25 cellular contexts compared by ENCODE assay signal in genomic region chr11:39385911-39386310, GRCh38.
"Had no signal": no experiment of that assay in that cellular context is flagged by ENCODE, and none has a peak within 500 bp of the region (broad histone marks: within the 10 kb centered on the region; RNA-seq: fewer than 3 reads in every experiment).

No MANE protein-coding gene starts in this region.

- H3K9me3 ChIP-seq: suprapubic skin, testis, thoracic aorta, thyroid gland, tibial artery, upper lobe of left lung, upper lobe of right lung, uterus, vagina had no signal

- H3K36me3 ChIP-seq: stomach, suprapubic skin, thoracic aorta, thyroid gland, tibial artery, transverse colon, upper lobe of left lung, upper lobe of right lung, uterus, vagina had no signal

- H3K27ac ChIP-seq: stomach, suprapubic skin, testis, thoracic aorta, thyroid gland, tibial artery, transverse colon, upper lobe of left lung, upper lobe of right lung, uterus, vagina had no signal

- H3K4me3 ChIP-seq: stomach, suprapubic skin, testis, thoracic aorta, thyroid gland, tibial artery, transverse colon, upper lobe of left lung, upper lobe of right lung, uterus, vagina had no signal

- H3K4me1 ChIP-seq: stomach, suprapubic skin, testis, thyroid gland, tibial artery, transverse colon, upper lobe of left lung, upper lobe of right lung, uterus, vagina had no signal

- DNase-seq: stimulated activated CD4-positive, alpha-beta T cell treated with anti-CD3 and anti-CD28 coated beads, Interleukin-2, amount 100 ng/mL, for 24 hours; stimulated activated CD4-positive, alpha-beta T cell treated with anti-CD3 and anti-CD28 coated beads, Interleukin-2, amount 100 ng/mL, for 48 hours; stimulated activated CD4-positive, alpha-beta T cell treated with anti-CD3 and anti-CD28 coated beads, Interleukin-4, amount 100 ng/mL, for 1 hour; stimulated activated CD4-positive, alpha-beta T cell treated with anti-CD3 and anti-CD28 coated beads, Interleukin-4, amount 100 ng/mL, for 24 hours; stimulated activated CD4-positive, alpha-beta T cell treated with anti-CD3 and anti-CD28 coated beads, Interleukin-4, amount 100 ng/mL, for 4 hours; stimulated activated CD8-positive, alpha-beta memory T cell treated with anti-CD3 and anti-CD28 coated beads, Interleukin-4, amount 100 ng/mL, for 48 hours; stimulated activated naive B cell treated with anti-CD40 and anti-IgM and Interleukin-4, amounts not matched to agents 10 μg/mL and 1 μg/mL and 100 μg/mL, for 72 hours; stimulated activated naive CD4-positive, alpha-beta T cell; stimulated activated naive CD8-positive, alpha-beta T cell treated with anti-CD3 and anti-CD28 coated beads, Interleukin-15, amount 100 ng/mL, for 72 hours; stimulated activated naive CD8-positive, alpha-beta T cell treated with anti-CD3 and anti-CD28 coated beads, Interleukin-15, Interleukin-2, amounts not matched to agents 100 U/mL and 50 U/mL, for 24 hours; stomach; substantia nigra; testis; thyroid gland; tibial artery; transverse colon; trophoblast cell; upper lobe of left lung; upper lobe of right lung; uterus had no signal

- ATAC-seq: stimulated activated effector memory CD8-positive, alpha-beta T cell treated with anti-CD3 and anti-CD28 coated beads, Interleukin-12 subunit alpha, Interleukin-12 subunit beta, amount 100 ng/mL, for 72 hours; stimulated activated memory B cell treated with anti-CD40 and anti-IgM and Interleukin-4, amounts not matched to agents 10 μg/mL and 1 μg/mL and 100 μg/mL, for 72 hours; stimulated activated naive B cell treated with anti-CD40 and anti-IgM and Interleukin-4, amounts not matched to agents 10 μg/mL and 1 μg/mL and 100 μg/mL, for 72 hours; stimulated activated naive CD8-positive, alpha-beta T cell treated with anti-CD3 and anti-CD28 coated beads, Interleukin-15, amount 100 ng/mL, for 72 hours; stimulated activated naive CD8-positive, alpha-beta T cell treated with anti-CD3 and anti-CD28 coated beads, Interleukin-15, Interleukin-2, amounts not matched to agents 100 U/mL and 50 U/mL, for 24 hours; upper lobe of right lung had no signal

- H3K27me3 ChIP-seq: stomach, suprapubic skin, testis, thyroid gland, tibial artery, transverse colon, upper lobe of left lung, upper lobe of right lung, uterus, vagina had no signal
